In genomic region chr7:76283254-76284159, GRCh38 we compare ENCODE assay signal across 1 cellular context.
TF ChIP-seq lines count a peak whose summit lies in the region.

No MANE protein-coding gene starts in this region.

TF ChIP-seq in IMR-90, 13 proteins besides CTCF, POLR2A, EP300 and RAD21:
- TF ChIP-seq SMC3 (IDR thresholded peaks at IDR 0.05; ENCODE audit: low read depth, low read length) (no peak), FOS (IDR thresholded peaks at IDR 0.05; ENCODE audit: low read depth, low read length) (no peak), BHLHE40 (IDR thresholded peaks at IDR 0.05; ENCODE audit: low read depth, low read length) (no peak), RFX5 (IDR thresholded peaks at IDR 0.05; ENCODE audit: low read depth, low read length) (no peak), MAFK (IDR thresholded peaks at IDR 0.05; ENCODE audit: low read depth, low read length) (no peak), MAZ (IDR thresholded peaks at IDR 0.05; ENCODE audit: borderline replicate concordance, low read depth, low read length) (no peak), ELK1 (IDR thresholded peaks at IDR 0.05; ENCODE audit: borderline replicate concordance, low read depth, low read length) (no peak), CHD1 (IDR thresholded peaks at IDR 0.05; ENCODE audit: low read depth, low read length) (no peak), NFE2L2 (IDR thresholded peaks at IDR 0.05; ENCODE audit: low read depth, low read length) (no peak), RCOR1 (IDR thresholded peaks at IDR 0.05; ENCODE audit: insufficient replicate concordance, low read length) (no peak), USF2 (IDR thresholded peaks at IDR 0.05; ENCODE audit: low read depth, low read length) (no peak), CEBPB (IDR thresholded peaks at IDR 0.05; ENCODE audit: low read depth, low read length) (no peak), MXI1 (IDR thresholded peaks at IDR 0.05; ENCODE audit: borderline replicate concordance, low read depth, low read length) (no peak)
TF ChIP-seq in IMR-90: peak in this region for 0.
